In genomic region chr15:38620851-38621594, GRCh38 we compare ENCODE assay signal across 28 cellular contexts. TPM values are rescaled to one million over a fixed set of nuclear protein-coding genes. Genes with fewer than 3 reads are reported as not detected.
A peak's percentile ranks its signal among the peaks of the same experiment; 100 is the strongest.
DNase-seq lines count a peak whose midpoint lies in the region; ATAC-seq, FAIRE-seq and TF ChIP-seq lines count a peak whose summit lies in the region.
"Had no signal": no experiment of that assay in that cellular context is flagged by ENCODE, and none has a peak within 500 bp of the region (broad histone marks: within the 10 kb centered on the region; RNA-seq: fewer than 3 reads in every experiment).

No MANE protein-coding gene starts in this region.

- no peaks in the 10 kb centered on the region for H3K9me3 Mint-ChIP-seq in activated T-cell treated with anti-CD3 and anti-CD28 coated beads, Interleukin-2, amount 50 U/mL, for 24 hours
- H3K9me3 Mint-ChIP-seq: activated naive CD4-positive, alpha-beta T cell treated with anti-CD3 and anti-CD28 coated beads for 36 hours had no signal

- peak overlapping the region; percentile 29 for H3K27ac Mint-ChIP-seq in activated T-cell treated with anti-CD3 and anti-CD28 coated beads, Interleukin-2, amount 50 U/mL, for 24 hours
- H3K27ac Mint-ChIP-seq: activated naive CD4-positive, alpha-beta T cell treated with anti-CD3 and anti-CD28 coated beads for 36 hours; T-helper 17 cell had no signal

- H3K4me3 Mint-ChIP-seq in activated T-cell treated with anti-CD3 and anti-CD28 coated beads, Interleukin-2, amount 50 U/mL, for 24 hours: no peak overlapping the region
- H3K4me3 Mint-ChIP-seq: activated naive CD4-positive, alpha-beta T cell treated with anti-CD3 and anti-CD28 coated beads for 36 hours; T-helper 17 cell had no signal

- no peak for DNase-seq in activated T-cell treated with anti-CD3 and anti-CD28 coated beads, Interleukin-2, amount 50 U/mL, for 24 hours
- DNase-seq in activated T-cell treated with anti-CD3 and anti-CD28 coated beads for 4 hours: no peak
- peak; percentile 67 for DNase-seq in NCI-H69 (lab: John Stamatoyannopoulos, UW)
- peak; percentile 4 for DNase-seq in islet precursor cell
- DNase-seq in pancreas: no peak
- DNase-seq in GM13977 (ENCODE audit: low spot score): no peak
- DNase-seq in germinal center (ENCODE audit: low spot score): no peak
- no peak for DNase-seq in HAP-1 (ENCODE audit: low spot score in 2 of 2)
- DNase-seq: activated naive CD4-positive, alpha-beta T cell treated with anti-CD3 and anti-CD28 coated beads for 36 hours; AML-193; amygdala; DMS79 treated with DMSO at 0.1 percent for 48 hours; glutamatergic neuron; IMR-90; mammary epithelial cell; MM.1S; NCI-H146; NCI-H526; spleen; stimulated activated CD4-positive, alpha-beta T cell treated with anti-CD3 and anti-CD28 coated beads, Interleukin-4, amount 100 ng/mL, for 24 hours; stimulated activated naive CD4-positive, alpha-beta T cell; T-helper 17 cell had no signal

- H3K4me1 ChIP-seq in pancreas (no peaks in the 10 kb centered on the region), HAP-1 (no peaks in the 10 kb centered on the region)

- no peaks in the 10 kb centered on the region for H3K36me3 Mint-ChIP-seq in activated T-cell treated with anti-CD3 and anti-CD28 coated beads, Interleukin-2, amount 50 U/mL, for 24 hours (ENCODE audit: low read depth)

- peak in 3 of 4 donors; percentile 31 to 55 (median 39) for ATAC-seq in pancreas
- ATAC-seq: HCT116, T-helper 17 cell had no signal

- H3K36me3 ChIP-seq in pancreas (no peaks in the 10 kb centered on the region), HAP-1 (replicated peaks) (no peaks in the 10 kb centered on the region)
- H3K36me3 ChIP-seq: spleen had no signal

- intact Hi-C loops in pancreas (cut with DNase I): no loop called here

- H3K4me1 Mint-ChIP-seq in activated T-cell treated with anti-CD3 and anti-CD28 coated beads, Interleukin-2, amount 50 U/mL, for 24 hours (ENCODE audit: low read depth): peaks cover 37% of the 10 kb centered on the region

- H3K27ac ChIP-seq in pancreas: peak overlapping the region in 1 of 4 donors; percentile 4
- H3K27ac ChIP-seq: RWPE1, spleen had no signal

- H3K27me3 ChIP-seq in pancreas: no peaks in the 10 kb centered on the region
- peaks cover 2% of the 10 kb centered on the region; the same call in 1 of the 2 replicates for H3K27me3 ChIP-seq in HAP-1 (ENCODE audit: low read depth)
- H3K27me3 ChIP-seq: spleen had no signal

- no peak overlapping the region for H3K4me3 ChIP-seq in pancreas
- H3K4me3 ChIP-seq in HAP-1: no peak overlapping the region
- H3K4me3 ChIP-seq: spleen had no signal

- TF ChIP-seq CTCF in pancreas (IDR thresholded peaks at IDR 0.05): no peak
- TF ChIP-seq CTCF in GM13977 (IDR thresholded peaks at IDR 0.05; ENCODE audit: extremely low read depth, insufficient read depth, missing control alignments): no peak

- in situ Hi-C loops in GM13977 (cut with MboI; ENCODE audit: low pct_unique_long_range_greater_than_20kb, low sequenced_read_pairs, unreplicated experiment) (no loop called here), HAP-1 (cut with MboI; ENCODE audit: low sequenced_read_pairs) (no loop called here)

- WGBS in pancreas, 2 donors: 9 to 24% methylated on average over 3 of the region's 3 CpGs

- H3K9me3 ChIP-seq in pancreas (no peaks in the 10 kb centered on the region), HAP-1 (no peaks in the 10 kb centered on the region)
- H3K9me3 ChIP-seq: spleen had no signal

- FAIRE-seq in pancreas (lab: Jason Lieb, UNC): no peak
- FAIRE-seq: A204.1, bronchial epithelial cell, GM12892, urothelium cell line had no signal

- H3K27me3 Mint-ChIP-seq in activated T-cell treated with anti-CD3 and anti-CD28 coated beads, Interleukin-2, amount 50 U/mL, for 24 hours: no peaks in the 10 kb centered on the region
- H3K27me3 Mint-ChIP-seq: T-helper 17 cell had no signal

RNA-seq across cellular contexts. Expression of gene RASGRP1, which starts 56.4 kb away (rescaled TPM):
- 1 to 10 TPM in 4 of 6 donors, under 1 TPM in 2; 0.60 to 4.3 (median 1.5) TPM for total RNA-seq in pancreas
- polyA plus RNA-seq in pancreas: 1 to 10 TPM in 1 of 2 donors, under 1 TPM in 1; 0.76 to 4.7 TPM
- polyA plus RNA-seq: mammary epithelial cell had no signal

Comparison
In these comparisons a context has a peak if more than half of its experiments do, and no peak if none do; other contexts are left out.
1. DNase-seq: peak in NCI-H69 (single experiment) and islet precursor cell (single experiment); none in activated T-cell treated with anti-CD3 and anti-CD28 coated beads, Interleukin-2, amount 50 U/mL, for 24 hours (single experiment), activated T-cell treated with anti-CD3 and anti-CD28 coated beads for 4 hours (single experiment), pancreas (0 of 6), GM13977 (single experiment), germinal center (single experiment) and HAP-1 (0 of 2).